In genomic region chr11:69791266-69791665, GRCh38 we compare ENCODE assay signal across 11 cellular contexts. TPM values are rescaled to one million over a fixed set of nuclear protein-coding genes. Genes with fewer than 3 reads are reported as not detected.
DNase-seq lines count a peak whose midpoint lies in the region; TF ChIP-seq lines count a peak whose summit lies in the region.
"Had no signal": no experiment of that assay in that cellular context is flagged by ENCODE, and none has a peak within 500 bp of the region (broad histone marks: within the 10 kb centered on the region; RNA-seq: fewer than 3 reads in every experiment).

No MANE protein-coding gene starts in this region.

- no peaks in the 10 kb centered on the region for H3K27me3 ChIP-seq in mesendoderm (ENCODE audit: insufficient read depth, low read length, poor library complexity)

- WGBS in mesendoderm (ENCODE audit: extremely low coverage, insufficient coverage, low lambda C conversion rate), result no CpG with 5 or more reads among the region's 10 CpGs

- H2BK15ac ChIP-seq in mesendoderm (replicated peaks; ENCODE audit: low read depth), result no peak overlapping the region

- no peak overlapping the region for H4K8ac ChIP-seq in mesendoderm (ENCODE audit: low read depth, low read length)

- no peak overlapping the region for H3K23ac ChIP-seq in mesendoderm (ENCODE audit: low read length)

- POLR2A ChIA-PET in HEK293T (lab: Yijun Ruan, JAX), result no interaction called here

- H3K18ac ChIP-seq in mesendoderm (ENCODE audit: low read length), result no peak overlapping the region

- no peak overlapping the region for H2BK120ac ChIP-seq in mesendoderm (ENCODE audit: low read depth, low read length)

- no peaks in the 10 kb centered on the region for H3K79me2 ChIP-seq in mesendoderm (ENCODE audit: control insufficient read depth, insufficient read depth, low read length)

- no peak overlapping the region for H2BK5ac ChIP-seq in mesendoderm (ENCODE audit: low read length)

- H3K56ac ChIP-seq in mesendoderm (ENCODE audit: low read length), result no peak overlapping the region

- H2AK5ac ChIP-seq in mesendoderm (ENCODE audit: low read length), result no peak overlapping the region

- DNase-seq in HCEC 1CT (peak; percentile 39), amniotic epithelial cell (ENCODE audit: low read depth) (peak; percentile 59), inferior parietal cortex (ENCODE audit: extremely low spot score) (peak; percentile 2), stromal cell of bone marrow (ENCODE audit: low read depth) (peak; percentile 31), HEK293T (ENCODE audit: extremely low spot score) (no peak), mesendoderm (no peak), SKM-1 (lab: John Stamatoyannopoulos, UW; ENCODE audit: unreplicated experiment) (no peak)
- DNase-seq: activated CD4-positive, alpha-beta T cell treated with anti-CD3 and anti-CD28 coated beads, Interleukin-2, amount 50 U/mL, for 1 hour; DMS79; NK-92 treated with Interleukin-12 subunit alpha and Interleukin-12 subunit beta, amount 100 ng/mL, for 24 hours had no signal

- H3K4ac ChIP-seq in mesendoderm (ENCODE audit: low read depth, low read length), result no peak overlapping the region

- H3K9ac ChIP-seq in mesendoderm (ENCODE audit: low read length), result no peak overlapping the region

- H4K5ac ChIP-seq in mesendoderm (ENCODE audit: low read length), result no peak overlapping the region

- no peak overlapping the region for H3K4me3 ChIP-seq in mesendoderm (ENCODE audit: low read length)

- no peaks in the 10 kb centered on the region for H3K79me1 ChIP-seq in mesendoderm (ENCODE audit: low read length)

- no peak overlapping the region for H3K4me2 ChIP-seq in mesendoderm (ENCODE audit: low read length)

- CTCF ChIA-PET in HEK293T (lab: Yijun Ruan, JAX), result no interaction called here

- H3K36me3 ChIP-seq in mesendoderm (ENCODE audit: control insufficient read depth, insufficient read depth, low read length), result no peaks in the 10 kb centered on the region

- H3K4me1 ChIP-seq in mesendoderm (ENCODE audit: control insufficient read depth, low read depth, low read length), result no peaks in the 10 kb centered on the region

- H3K27ac ChIP-seq in mesendoderm (ENCODE audit: low read depth, low read length), result no peak overlapping the region

TF ChIP-seq in HEK293T, 16 proteins besides CTCF, POLR2A, EP300 and RAD21:
- TF ChIP-seq ARNT (IDR thresholded peaks at IDR 0.05) (no peak), FOXK2 (IDR thresholded peaks at IDR 0.05) (no peak), L3MBTL2 (conservative IDR thresholded peaks at IDR 0.05) (no peak), FOXM1 (IDR thresholded peaks at IDR 0.05; ENCODE audit: borderline replicate concordance) (no peak), FOXA1 (IDR thresholded peaks at IDR 0.05) (no peak)

RNA-seq across cellular contexts. Expression of gene FGF4, which starts 16.1 kb away (rescaled TPM):
- polyA plus RNA-seq in mesendoderm (2013, experiment 1 of 2), result 35.9 TPM
- polyA plus RNA-seq in mesendoderm (2013, experiment 2 of 2), result 35.4 TPM
- polyA plus RNA-seq: neural cell had no signal

RNA-seq across cellular contexts. Expression of gene FGF3, which starts 27.9 kb away (rescaled TPM):
- polyA plus RNA-seq in mesendoderm (2013, experiment 1 of 2), result 0.25 TPM
- polyA plus RNA-seq in mesendoderm (2013, experiment 2 of 2), result 0.24 TPM

Comparison
In these comparisons a context has a peak if more than half of its experiments do, and no peak if none do; other contexts are left out.
1. DNase-seq: peak in HCEC 1CT (single experiment), amniotic epithelial cell (single experiment), inferior parietal cortex (single experiment) and stromal cell of bone marrow (single experiment); none in HEK293T (single experiment), mesendoderm (single experiment) and SKM-1 (single experiment).